16 cellular contexts compared by ENCODE assay signal in the genomic region with DNA sequence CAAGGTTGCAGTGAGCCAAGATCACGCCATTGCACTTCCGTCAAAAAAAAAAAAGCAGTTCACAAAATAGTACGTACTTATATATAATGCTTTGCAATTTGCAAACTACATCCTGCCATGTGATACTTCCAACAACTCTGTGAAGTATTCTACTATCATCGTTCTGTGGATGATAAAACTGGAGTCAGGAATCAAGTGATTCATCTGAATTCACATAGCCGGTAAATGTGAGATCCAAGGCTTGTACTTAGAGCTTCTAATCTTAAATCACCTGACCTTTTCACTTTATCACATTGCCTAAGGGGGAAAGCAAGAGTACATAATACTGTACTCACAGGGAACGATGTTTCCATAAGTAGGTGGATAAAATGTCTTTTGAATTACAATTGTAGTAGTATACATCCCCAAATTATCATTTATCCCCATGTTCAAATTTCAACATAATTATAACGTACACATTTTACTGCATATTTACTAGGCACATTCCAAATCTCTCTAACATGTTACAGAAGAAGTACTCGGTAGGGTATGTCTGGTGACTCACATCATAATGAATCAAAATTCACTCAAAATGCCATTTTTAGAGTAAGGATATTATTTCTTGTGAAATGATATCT.
DNase-seq lines count a peak whose midpoint lies in the region; ATAC-seq and TF ChIP-seq lines count a peak whose summit lies in the region.
"Had no signal": no experiment of that assay in that cellular context is flagged by ENCODE, and none has a peak within 500 bp of the region (broad histone marks: within the 10 kb centered on the region; RNA-seq: fewer than 3 reads in every experiment).

No MANE protein-coding gene starts in this region.

- H3K18ac ChIP-seq in H9 (ENCODE audit: insufficient read length, low read depth, low read length) = no peak overlapping the region

- H3K79me2 ChIP-seq in H9 (ENCODE audit: insufficient read depth, low read length) = no peaks in the 10 kb centered on the region

- ATAC-seq in WTC11 = no peak; the same call in 1 of the 2 replicates
- ATAC-seq: A549, HCT116 had no signal

- no peak overlapping the region for H3T11ph ChIP-seq in H9 (ENCODE audit: low read length)

- H3K36me3 ChIP-seq in HUES6 (ENCODE audit: control insufficient read depth, insufficient read depth, low read length) = no peaks in the 10 kb centered on the region
- H3K36me3 ChIP-seq: BE2C had no signal

- TF ChIP-seq CTCF in H9 (conservative IDR thresholded peaks at IDR 0.05) = no peak
- TF ChIP-seq CTCF in WTC11 (IDR thresholded peaks at IDR 0.05) = no peak

- H3K4ac ChIP-seq in H9 (ENCODE audit: low read depth, low read length) = no peak overlapping the region

- H3K27me3 ChIP-seq in H9 (ENCODE audit: insufficient read depth, low read length) (no peaks in the 10 kb centered on the region), HUES6 (ENCODE audit: control insufficient read depth, insufficient read depth, low read length) (no peaks in the 10 kb centered on the region)
- H3K27me3 ChIP-seq: BE2C had no signal

- no peak overlapping the region for H4K91ac ChIP-seq in H9 (ENCODE audit: insufficient read length, low read depth, low read length)

- no peak overlapping the region for H2BK5ac ChIP-seq in H9 (ENCODE audit: insufficient read length, low read length)

- H3K23me2 ChIP-seq in H9 (ENCODE audit: insufficient read length, low read depth, low read length, poor library complexity, severe bottlenecking) = no peaks in the 10 kb centered on the region

- DNase-seq in H9 (no peak), WTC11 (ENCODE audit: low spot score) (no peak), cerebellar cortex (ENCODE audit: low spot score) (no peak), OCI-M1 (lab: John Stamatoyannopoulos, UW) (no peak)
- DNase-seq in stimulated activated CD8-positive, alpha-beta memory T cell treated with anti-CD3 and anti-CD28 coated beads, Interleukin-4, amount 100 ng/mL, for 48 hours = no peak
- DNase-seq: BE2C; CD4-positive, alpha-beta memory T cell; COR-L47; DND-41; GDM1; IMR-90 had no signal

- H3K36me3 Mint-ChIP-seq in H9 (ENCODE audit: insufficient read depth in 1 of 3, low read depth in 3 of 3) = peaks cover 0 to 4% (median 0%) of the 10 kb centered on the region in 3 experiments; a peak in 2 of 7 replicates
- H3K36me3 Mint-ChIP-seq in WTC11 = no peaks in the 10 kb centered on the region; the same call in 1 of the 2 replicates
- H3K36me3 Mint-ChIP-seq: CD4-positive, alpha-beta memory T cell had no signal

- H3K9me3 ChIP-seq in H9 (ENCODE audit: control insufficient read depth, low read depth, low read length) (no peaks in the 10 kb centered on the region), HUES6 (ENCODE audit: control insufficient read depth, insufficient read depth, low read depth, low read length) (no peaks in the 10 kb centered on the region)
- H3K9me3 ChIP-seq: A549, BE2C had no signal

- H3K27ac Mint-ChIP-seq in H9 = peak overlapping the region in 1 of 3 experiments; percentile 67; a peak in 3 of 7 replicates
- H3K27ac Mint-ChIP-seq in WTC11 = peak overlapping the region; percentile 86
- H3K27ac Mint-ChIP-seq: CD4-positive, alpha-beta memory T cell had no signal

- H3K9me3 Mint-ChIP-seq in H9 (no peaks in the 10 kb centered on the region), WTC11 (peaks cover 13% of the 10 kb centered on the region)

- no peak overlapping the region for H2AFZ ChIP-seq in H9 (ENCODE audit: low read length)

- H3K4me1 ChIP-seq in H9 (ENCODE audit: insufficient read depth, low read length) = peaks cover 3% of the 10 kb centered on the region; the same call in 1 of the 2 replicates
- H3K4me1 ChIP-seq in HUES6 (ENCODE audit: control insufficient read depth, insufficient read depth, low read length) = peaks cover 6% of the 10 kb centered on the region

- no peak overlapping the region for H2BK120ac ChIP-seq in H9 (ENCODE audit: low read depth, low read length, poor library complexity, severe bottlenecking)

- no peak overlapping the region for H3K27ac ChIP-seq in H9 (ENCODE audit: insufficient read length, low read depth, low read length)
- H3K27ac ChIP-seq in HUES6 (ENCODE audit: low read depth, low read length) = 0 out of 2 replicates have a peak overlapping the region, but pooled peaks have one; percentile 26
- H3K27ac ChIP-seq: A549, C4-2B, HL-60 had no signal

- H3K14ac ChIP-seq in H9 (ENCODE audit: insufficient read depth, low read length) = no peak overlapping the region

- no peak overlapping the region for H2BK15ac ChIP-seq in H9 (ENCODE audit: low read depth, low read length)

- no peak overlapping the region for H4K5ac ChIP-seq in H9 (ENCODE audit: insufficient read length, low read depth, low read length)

- no peaks in the 10 kb centered on the region for H4K20me1 ChIP-seq in H9 (ENCODE audit: control insufficient read depth, insufficient read depth, insufficient read length)

- H3K27me3 Mint-ChIP-seq in H9 (ENCODE audit: low read depth) (no peaks in the 10 kb centered on the region), WTC11 (ENCODE audit: low read depth) (no peaks in the 10 kb centered on the region)
- H3K27me3 Mint-ChIP-seq: CD4-positive, alpha-beta memory T cell had no signal

- WGBS in H9 (ENCODE audit: extremely low coverage, insufficient read length, low lambda C conversion rate) = no CpG with 5 or more reads among the region's 8 CpGs

- no peak overlapping the region for H2AK5ac ChIP-seq in H9 (ENCODE audit: insufficient read length, low read length)

- CTCF ChIA-PET in WTC11 (lab: Charles Lee) = interaction anchor here (0.7 kb wide), 1 partner anchor 96 kb away, joined by 3 read pairs; no protein-coding TSS in a partner anchor

- POLR2A ChIA-PET in WTC11 (lab: Charles Lee) = no interaction called here

- no peak overlapping the region for H4K8ac ChIP-seq in H9 (replicated peaks; ENCODE audit: insufficient read length, low read depth, low read length)

- no peak overlapping the region for H2BK12ac ChIP-seq in H9 (ENCODE audit: insufficient read length, low read depth, low read length)

- H2BK20ac ChIP-seq in H9 (ENCODE audit: low read depth, low read length, poor library complexity, severe bottlenecking) = no peak overlapping the region

- H3K56ac ChIP-seq in H9 (ENCODE audit: insufficient read length, low read depth, low read length) = no peak overlapping the region

- H3K9ac ChIP-seq in H9 (ENCODE audit: extremely low read depth, insufficient read length, low read length) = no peak overlapping the region
- no peak overlapping the region for H3K9ac ChIP-seq in HUES6 (ENCODE audit: low read length)

- peak overlapping the region; percentile 14 for H3K4me2 ChIP-seq in H9 (ENCODE audit: insufficient read depth, insufficient read length, low read length)
- H3K4me2 ChIP-seq: A549 had no signal

- H3K23ac ChIP-seq in H9 (ENCODE audit: insufficient read length, low read depth, low read length) = no peak overlapping the region

- H3K79me1 ChIP-seq in H9 (ENCODE audit: insufficient read depth, low read depth, low read length, poor library complexity, severe bottlenecking) = no peaks in the 10 kb centered on the region

- H3K4me3 ChIP-seq in HUES6 (ENCODE audit: low read depth, low read length) = no peak overlapping the region
- H3K4me3 ChIP-seq: A549 had no signal

- H3K4me3 Mint-ChIP-seq in H9 = no peak overlapping the region
- peak overlapping the region; percentile 54 for H3K4me3 Mint-ChIP-seq in WTC11
- H3K4me3 Mint-ChIP-seq: CD4-positive, alpha-beta memory T cell had no signal

- H3K4me1 Mint-ChIP-seq in H9 (peaks cover 18 to 19% of the 10 kb centered on the region in 2 experiments), WTC11 (peaks cover 31% of the 10 kb centered on the region)
- H3K4me1 Mint-ChIP-seq: CD4-positive, alpha-beta memory T cell had no signal

TF ChIP-seq in WTC11, 78 proteins besides CTCF, POLR2A, EP300 and RAD21:
- no peak for TF ChIP-seq CBFB (CRISPR knock-in tag; IDR thresholded peaks at IDR 0.05; ENCODE audit: low read depth)
- no peak for TF ChIP-seq ZNF219 (CRISPR knock-in tag; IDR thresholded peaks at IDR 0.05; ENCODE audit: borderline replicate concordance)
- no peak for TF ChIP-seq ZNF317 (CRISPR knock-in tag; IDR thresholded peaks at IDR 0.05; ENCODE audit: borderline replicate concordance, low read depth)
- no peak for TF ChIP-seq ZNF423 (CRISPR knock-in tag; IDR thresholded peaks at IDR 0.05)
TF ChIP-seq in WTC11: peak in this region for 0.
